ENCODE assay signal across 1 cellular context in genomic region chr10:88974446-88975376, GRCh38.
TF ChIP-seq lines count a peak whose summit lies in the region.

No MANE protein-coding gene starts in this region.

TF ChIP-seq in GM12878, 131 proteins besides CTCF, POLR2A, EP300 and RAD21 (continued from another document):
- TF ChIP-seq, protein P1, sequence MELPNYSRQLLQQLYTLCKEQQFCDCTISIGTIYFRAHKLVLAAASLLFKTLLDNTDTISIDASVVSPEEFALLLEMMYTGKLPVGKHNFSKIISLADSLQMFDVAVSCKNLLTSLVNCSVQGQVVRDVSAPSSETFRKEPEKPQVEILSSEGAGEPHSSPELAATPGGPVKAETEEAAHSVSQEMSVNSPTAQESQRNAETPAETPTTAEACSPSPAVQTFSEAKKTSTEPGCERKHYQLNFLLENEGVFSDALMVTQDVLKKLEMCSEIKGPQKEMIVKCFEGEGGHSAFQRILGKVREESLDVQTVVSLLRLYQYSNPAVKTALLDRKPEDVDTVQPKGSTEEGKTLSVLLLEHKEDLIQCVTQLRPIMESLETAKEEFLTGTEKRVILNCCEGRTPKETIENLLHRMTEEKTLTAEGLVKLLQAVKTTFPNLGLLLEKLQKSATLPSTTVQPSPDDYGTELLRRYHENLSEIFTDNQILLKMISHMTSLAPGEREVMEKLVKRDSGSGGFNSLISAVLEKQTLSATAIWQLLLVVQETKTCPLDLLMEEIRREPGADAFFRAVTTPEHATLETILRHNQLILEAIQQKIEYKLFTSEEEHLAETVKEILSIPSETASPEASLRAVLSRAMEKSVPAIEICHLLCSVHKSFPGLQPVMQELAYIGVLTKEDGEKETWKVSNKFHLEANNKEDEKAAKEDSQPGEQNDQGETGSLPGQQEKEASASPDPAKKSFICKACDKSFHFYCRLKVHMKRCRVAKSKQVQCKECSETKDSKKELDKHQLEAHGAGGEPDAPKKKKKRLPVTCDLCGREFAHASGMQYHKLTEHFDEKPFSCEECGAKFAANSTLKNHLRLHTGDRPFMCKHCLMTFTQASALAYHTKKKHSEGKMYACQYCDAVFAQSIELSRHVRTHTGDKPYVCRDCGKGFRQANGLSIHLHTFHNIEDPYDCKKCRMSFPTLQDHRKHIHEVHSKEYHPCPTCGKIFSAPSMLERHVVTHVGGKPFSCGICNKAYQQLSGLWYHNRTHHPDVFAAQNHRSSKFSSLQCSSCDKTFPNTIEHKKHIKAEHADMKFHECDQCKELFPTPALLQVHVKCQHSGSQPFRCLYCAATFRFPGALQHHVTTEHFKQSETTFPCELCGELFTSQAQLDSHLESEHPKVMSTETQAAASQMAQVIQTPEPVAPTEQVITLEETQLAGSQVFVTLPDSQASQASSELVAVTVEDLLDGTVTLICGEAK (IDR thresholded peaks at IDR 0.05; ENCODE audit: borderline replicate concordance) = no peak
- TF ChIP-seq ZNF384 (IDR thresholded peaks at IDR 0.05; ENCODE audit: borderline replicate concordance, low read depth, low read length) (peak; percentile 74; the same call in 1 of the 2 replicates), MYB (IDR thresholded peaks at IDR 0.05; ENCODE audit: borderline replicate concordance, low read depth, low read length) (no peak), NFYA (IDR thresholded peaks at IDR 0.05; ENCODE audit: borderline replicate concordance, low read depth, low read length) (no peak)
- TF ChIP-seq, protein P2, sequence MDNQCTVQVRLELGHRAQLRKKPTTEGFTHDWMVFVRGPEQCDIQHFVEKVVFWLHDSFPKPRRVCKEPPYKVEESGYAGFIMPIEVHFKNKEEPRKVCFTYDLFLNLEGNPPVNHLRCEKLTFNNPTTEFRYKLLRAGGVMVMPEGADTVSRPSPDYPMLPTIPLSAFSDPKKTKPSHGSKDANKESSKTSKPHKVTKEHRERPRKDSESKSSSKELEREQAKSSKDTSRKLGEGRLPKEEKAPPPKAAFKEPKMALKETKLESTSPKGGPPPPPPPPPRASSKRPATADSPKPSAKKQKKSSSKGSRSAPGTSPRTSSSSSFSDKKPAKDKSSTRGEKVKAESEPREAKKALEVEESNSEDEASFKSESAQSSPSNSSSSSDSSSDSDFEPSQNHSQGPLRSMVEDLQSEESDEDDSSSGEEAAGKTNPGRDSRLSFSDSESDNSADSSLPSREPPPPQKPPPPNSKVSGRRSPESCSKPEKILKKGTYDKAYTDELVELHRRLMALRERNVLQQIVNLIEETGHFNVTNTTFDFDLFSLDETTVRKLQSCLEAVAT (IDR thresholded peaks at IDR 0.05) = 0 out of 2 replicates have a peak, but pooled peaks have one; percentile 28
